1 cellular context compared by ENCODE assay signal in genomic region chr21:34867785-34868184, GRCh38.
TF ChIP-seq lines count a peak whose summit lies in the region.

No MANE protein-coding gene starts in this region.

TF ChIP-seq in GM12878, 131 proteins besides CTCF, POLR2A, EP300 and RAD21:
- TF ChIP-seq ZNF687 (IDR thresholded peaks at IDR 0.05) (no peak), MYC (IDR thresholded peaks at IDR 0.05; ENCODE audit: insufficient read depth, insufficient read length, insufficient replicate concordance, low read length, severe bottlenecking) (no peak), SIN3A (IDR thresholded peaks at IDR 0.05; ENCODE audit: low read depth, low read length) (no peak), SMC3 (IDR thresholded peaks at IDR 0.05; ENCODE audit: borderline replicate concordance, low read length) (no peak), FOXK2 (IDR thresholded peaks at IDR 0.05) (no peak), ELK1 (IDR thresholded peaks at IDR 0.05; ENCODE audit: low read depth, low read length) (no peak), GABPA (IDR thresholded peaks at IDR 0.05; ENCODE audit: low read depth) (no peak), SRF (IDR thresholded peaks at IDR 0.05; ENCODE audit: low read depth in 2 of 2, low read length in 2 of 2) (no peak), MLLT1 (IDR thresholded peaks at IDR 0.05) (no peak), ZNF24 (IDR thresholded peaks at IDR 0.05) (no peak), SIX5 (IDR thresholded peaks at IDR 0.05; ENCODE audit: low read depth, low read length, severe bottlenecking) (no peak), ASH2L (IDR thresholded peaks at IDR 0.05; ENCODE audit: borderline replicate concordance, low read depth) (no peak), CUX1 (IDR thresholded peaks at IDR 0.05; ENCODE audit: insufficient replicate concordance, low read depth, low read length) (no peak), RAD51 (IDR thresholded peaks at IDR 0.05) (no peak), CREB1 (IDR thresholded peaks at IDR 0.05; ENCODE audit: low read depth) (no peak), JUNB (IDR thresholded peaks at IDR 0.05) (no peak), EGR1 (IDR thresholded peaks at IDR 0.05; ENCODE audit: borderline replicate concordance in 1 of 2, low read depth in 2 of 2, low read length in 2 of 2) (no peak), RCOR1 (conservative IDR thresholded peaks at IDR 0.05; ENCODE audit: low read depth, low read length) (no peak)
